Comparison of ENCODE assay signal across 8 cellular contexts in the genomic region with DNA sequence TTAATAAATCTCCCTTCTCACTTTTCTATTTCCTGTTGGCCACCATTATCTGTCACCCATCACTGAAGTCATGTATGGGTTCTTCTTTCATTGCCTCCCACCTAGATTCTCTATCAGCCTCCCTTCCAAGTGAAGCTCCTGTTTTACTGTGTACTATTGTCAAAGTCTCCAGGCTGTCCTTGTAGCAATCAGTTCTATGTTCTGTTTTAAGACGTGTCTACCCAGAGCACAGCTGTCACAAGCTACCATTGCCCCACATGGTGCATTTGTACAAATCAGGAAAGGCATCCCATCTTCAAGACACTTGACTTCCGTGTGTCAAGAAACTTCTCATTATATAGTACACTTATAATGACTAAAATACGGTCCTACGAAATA. TPM values are rescaled to one million over a fixed set of nuclear protein-coding genes. Genes with fewer than 3 reads are reported as not detected.
"Had no signal": no experiment of that assay in that cellular context is flagged by ENCODE, and none has a peak within 500 bp of the region (broad histone marks: within the 10 kb centered on the region; RNA-seq: fewer than 3 reads in every experiment).

No MANE protein-coding gene starts in this region.

- H2AFZ ChIP-seq: GM23338 had no signal

- H3K4me1 Mint-ChIP-seq: H9 had no signal

- H3K36me3 Mint-ChIP-seq: IgD-negative memory B cell had no signal

- H3K27ac ChIP-seq: HL-60 had no signal

- DNase-seq: H9, HCEC 1CT had no signal

- H3K27ac Mint-ChIP-seq: GM23338, H9, IgD-negative memory B cell had no signal

- ATAC-seq: GM23338, HepG2 had no signal

- H3K4me3 ChIP-seq: GM23338 had no signal

- H3K9me3 Mint-ChIP-seq: GM23338 had no signal

- H3K4me3 Mint-ChIP-seq: GM23338, H9, IgD-negative memory B cell had no signal

- H3K4me2 ChIP-seq: GM23338 had no signal

RNA-seq across cellular contexts. Expression of a gene that starts 39.7 kb away (rescaled TPM):
- total RNA-seq: GM23338, H1, H9, HepG2, HT1080 had no signal
- polyA plus RNA-seq: GM23338, H1, HepG2, IgD-negative memory B cell had no signal
